20 cellular contexts compared by ENCODE assay signal in the genomic region with DNA sequence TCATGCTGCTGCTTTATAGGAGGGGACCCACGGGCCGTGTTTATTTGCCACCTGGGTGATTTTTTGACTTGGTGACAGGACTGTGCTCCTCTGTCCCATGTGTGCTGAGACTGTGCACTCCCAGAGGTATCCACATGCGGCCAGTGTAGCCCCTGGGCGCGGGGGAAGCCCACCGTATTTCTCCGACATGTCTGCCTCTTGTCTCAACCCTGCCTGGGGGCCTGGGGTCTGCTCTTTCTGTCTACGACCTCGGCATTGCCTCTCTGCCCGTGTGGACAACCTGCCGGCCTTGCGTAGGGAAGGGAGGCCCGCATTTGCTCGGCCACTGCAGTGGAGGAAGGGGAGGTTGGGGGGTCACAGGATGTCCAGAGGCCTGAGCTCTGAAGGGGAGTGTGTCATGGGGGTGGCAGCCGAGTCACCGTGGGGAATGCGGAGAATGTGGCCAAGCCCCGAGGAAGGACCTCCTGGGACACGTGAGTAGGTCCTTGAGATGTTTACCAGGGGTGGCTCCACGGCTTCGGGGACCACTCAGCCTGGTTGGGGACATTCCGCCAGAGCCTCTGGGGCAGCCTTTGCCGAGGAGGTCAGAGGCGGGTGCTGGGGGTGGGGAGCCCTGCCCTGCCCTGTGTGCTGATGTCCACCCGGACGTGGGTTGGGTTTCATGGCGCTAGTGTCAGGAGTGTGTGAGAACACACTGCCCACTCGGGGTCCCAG. TPM values are rescaled to one million over a fixed set of nuclear protein-coding genes. Genes with fewer than 3 reads are reported as not detected.
"Had no signal": no experiment of that assay in that cellular context is flagged by ENCODE, and none has a peak within 500 bp of the region (broad histone marks: within the 10 kb centered on the region; RNA-seq: fewer than 3 reads in every experiment).

No MANE protein-coding gene starts in this region.

- H3K4me3 ChIP-seq: right atrium auricular region, transverse colon had no signal

- H3K27me3 ChIP-seq: foreskin keratinocyte, right atrium auricular region, transverse colon had no signal

- H3K9me3 ChIP-seq: right atrium auricular region, transverse colon had no signal

- H3K27me3 Mint-ChIP-seq: activated CD4-positive, alpha-beta T cell treated with anti-CD3 and anti-CD28 coated beads, Interleukin-2, amount 10 ng/mL, durations not matched to agents 7 days and 5 days; activated naive CD8-positive, alpha-beta T cell treated with anti-CD3 and anti-CD28 coated beads, Interleukin-2, amount 10 ng/mL, durations not matched to agents 7 days and 5 days; memory B cell had no signal

- H3K9me3 Mint-ChIP-seq: dendritic cell treated with granulocyte-macrophage colony-stimulating factor and Interleukin-4, amounts not matched to agents 40 ng/mL and 50 ng/mL, for 4 days had no signal

- H3K36me3 ChIP-seq: right atrium auricular region, transverse colon had no signal

- ATAC-seq: activated T-cell treated with anti-CD3 and anti-CD28 coated beads, Interleukin-2, amount 50 U/mL, for 72 hours; foreskin keratinocyte; left colon had no signal

- H3K27ac Mint-ChIP-seq: activated CD4-positive, alpha-beta T cell treated with anti-CD3 and anti-CD28 coated beads, Interleukin-2, amount 10 ng/mL, durations not matched to agents 7 days and 5 days; activated naive CD8-positive, alpha-beta T cell treated with anti-CD3 and anti-CD28 coated beads, Interleukin-2, amount 10 ng/mL, durations not matched to agents 7 days and 5 days; activated T-cell treated with anti-CD3 and anti-CD28 coated beads, Interleukin-2, amount 50 U/mL, for 72 hours; dendritic cell treated with granulocyte-macrophage colony-stimulating factor and Interleukin-4, amounts not matched to agents 40 ng/mL and 50 ng/mL, for 4 days; memory B cell; nephron had no signal

- H3K4me1 ChIP-seq: foreskin keratinocyte, right atrium auricular region, transverse colon had no signal

- DNase-seq: activated CD4-positive, alpha-beta T cell treated with anti-CD3 and anti-CD28 coated beads, Interleukin-2, amount 10 ng/mL, durations not matched to agents 7 days and 5 days; activated CD8-positive, alpha-beta memory T cell treated with anti-CD3 and anti-CD28 coated beads, Interleukin-2, amount 50 U/mL, for 48 hours; activated gamma-delta T cell treated with Interleukin-2 at 50 U/mL for 16 hours; activated naive CD8-positive, alpha-beta T cell treated with anti-CD3 and anti-CD28 coated beads, Interleukin-2, amount 10 ng/mL, durations not matched to agents 7 days and 5 days; activated T-cell treated with anti-CD3 and anti-CD28 coated beads, Interleukin-2, amount 50 U/mL, for 72 hours; cerebellar nuclear complex; effector memory CD4-positive, alpha-beta T cell; foreskin keratinocyte; left colon; occipital lobe; small intestine; stimulated activated CD4-positive, alpha-beta T cell treated with anti-CD3 and anti-CD28 coated beads, Interleukin-4, amount 100 ng/mL, for 24 hours; stimulated activated naive CD4-positive, alpha-beta T cell treated with Interleukin-2 at 50 U/mL for 16 hours; substantia nigra; transverse colon had no signal

- H3K4me3 Mint-ChIP-seq: activated CD4-positive, alpha-beta T cell treated with anti-CD3 and anti-CD28 coated beads, Interleukin-2, amount 10 ng/mL, durations not matched to agents 7 days and 5 days; activated naive CD8-positive, alpha-beta T cell treated with anti-CD3 and anti-CD28 coated beads, Interleukin-2, amount 10 ng/mL, durations not matched to agents 7 days and 5 days; activated T-cell treated with anti-CD3 and anti-CD28 coated beads, Interleukin-2, amount 50 U/mL, for 72 hours; dendritic cell treated with granulocyte-macrophage colony-stimulating factor and Interleukin-4, amounts not matched to agents 40 ng/mL and 50 ng/mL, for 4 days; memory B cell; nephron had no signal

- H3K4me1 Mint-ChIP-seq: activated CD4-positive, alpha-beta T cell treated with anti-CD3 and anti-CD28 coated beads, Interleukin-2, amount 10 ng/mL, durations not matched to agents 7 days and 5 days; activated naive CD8-positive, alpha-beta T cell treated with anti-CD3 and anti-CD28 coated beads, Interleukin-2, amount 10 ng/mL, durations not matched to agents 7 days and 5 days; memory B cell; nephron had no signal

- H3K27ac ChIP-seq: foreskin keratinocyte, right atrium auricular region, transverse colon had no signal

RNA-seq across cellular contexts. Expression of a gene that starts 42.1 kb away (rescaled TPM):
- total RNA-seq: activated CD4-positive, alpha-beta T cell treated with anti-CD3 and anti-CD28 coated beads, Interleukin-2, amount 10 ng/mL, durations not matched to agents 7 days and 5 days; activated naive CD8-positive, alpha-beta T cell treated with anti-CD3 and anti-CD28 coated beads, Interleukin-2, amount 10 ng/mL, durations not matched to agents 7 days and 5 days; activated T-cell treated with anti-CD3 and anti-CD28 coated beads, Interleukin-2, amount 50 U/mL, for 72 hours; foreskin keratinocyte; left colon; right atrium auricular region; transverse colon had no signal

RNA-seq across cellular contexts. Expression of a gene that starts 57.6 kb away (rescaled TPM):
- total RNA-seq: activated CD4-positive, alpha-beta T cell treated with anti-CD3 and anti-CD28 coated beads, Interleukin-2, amount 10 ng/mL, durations not matched to agents 7 days and 5 days; activated naive CD8-positive, alpha-beta T cell treated with anti-CD3 and anti-CD28 coated beads, Interleukin-2, amount 10 ng/mL, durations not matched to agents 7 days and 5 days; activated T-cell treated with anti-CD3 and anti-CD28 coated beads, Interleukin-2, amount 50 U/mL, for 72 hours; left colon; posterior vena cava; right atrium auricular region; transverse colon had no signal
